Comparison of ENCODE assay signal across 17 cellular contexts in genomic region chr4:40262079-40262528, GRCh38.
"Had no signal": no experiment of that assay in that cellular context is flagged by ENCODE, and none has a peak within 500 bp of the region (broad histone marks: within the 10 kb centered on the region; RNA-seq: fewer than 3 reads in every experiment).

No MANE protein-coding gene starts in this region.

- H3K9me3 ChIP-seq: body of pancreas, gastrocnemius medialis, pancreas, upper lobe of right lung had no signal

- H3K4me3 ChIP-seq: body of pancreas, coronary artery, gastrocnemius medialis, neural progenitor cell, pancreas, upper lobe of right lung had no signal

- H3K36me3 ChIP-seq: gastrocnemius medialis, neural progenitor cell, pancreas, upper lobe of right lung, WERI-Rb-1 had no signal

- H3K9ac ChIP-seq: neural progenitor cell had no signal

- H3K4me1 ChIP-seq: body of pancreas, gastrocnemius medialis, pancreas had no signal

- H3K9me3 Mint-ChIP-seq: neural progenitor cell had no signal

- ATAC-seq: body of pancreas, gastrocnemius medialis, pancreas, upper lobe of right lung had no signal

- FAIRE-seq: keratinocyte, pancreas had no signal

- H2AFZ ChIP-seq: neural progenitor cell had no signal

- H3K27ac ChIP-seq: body of pancreas, coronary artery, epithelial cell of prostate, gastrocnemius medialis, neural progenitor cell, pancreas, upper lobe of right lung, WERI-Rb-1 had no signal

- H3K4me2 ChIP-seq: neural progenitor cell had no signal

- H3K36me3 Mint-ChIP-seq: neural progenitor cell had no signal

- H3K27me3 ChIP-seq: body of pancreas, gastrocnemius medialis, neural progenitor cell, pancreas, upper lobe of right lung had no signal

- DNase-seq: activated CD4-positive, alpha-beta T cell treated with anti-CD3 and anti-CD28 coated beads, Interleukin-2, amount 50 U/mL, for 1 hour; activated gamma-delta T cell treated with Interleukin-2 at 50 U/mL for 16 hours; activated T-cell treated with anti-CD3 and anti-CD28 coated beads, Interleukin-2, amount 50 U/mL, for 48 hours; body of pancreas; central memory CD4-positive, alpha-beta T cell; effector CD8-positive, alpha-beta T cell; gastrocnemius medialis; pancreas; stimulated activated CD4-positive, alpha-beta T cell treated with anti-CD3 and anti-CD28 coated beads, Interleukin-12 subunit alpha, Interleukin-12 subunit beta, amount 100 ng/mL, for 4 hours; stimulated activated naive CD4-positive, alpha-beta T cell treated with Interleukin-2 at 50 U/mL for 16 hours; T-helper 1 cell; upper lobe of right lung; WERI-Rb-1 had no signal
